8 cellular contexts compared by ENCODE assay signal in the genomic region with DNA sequence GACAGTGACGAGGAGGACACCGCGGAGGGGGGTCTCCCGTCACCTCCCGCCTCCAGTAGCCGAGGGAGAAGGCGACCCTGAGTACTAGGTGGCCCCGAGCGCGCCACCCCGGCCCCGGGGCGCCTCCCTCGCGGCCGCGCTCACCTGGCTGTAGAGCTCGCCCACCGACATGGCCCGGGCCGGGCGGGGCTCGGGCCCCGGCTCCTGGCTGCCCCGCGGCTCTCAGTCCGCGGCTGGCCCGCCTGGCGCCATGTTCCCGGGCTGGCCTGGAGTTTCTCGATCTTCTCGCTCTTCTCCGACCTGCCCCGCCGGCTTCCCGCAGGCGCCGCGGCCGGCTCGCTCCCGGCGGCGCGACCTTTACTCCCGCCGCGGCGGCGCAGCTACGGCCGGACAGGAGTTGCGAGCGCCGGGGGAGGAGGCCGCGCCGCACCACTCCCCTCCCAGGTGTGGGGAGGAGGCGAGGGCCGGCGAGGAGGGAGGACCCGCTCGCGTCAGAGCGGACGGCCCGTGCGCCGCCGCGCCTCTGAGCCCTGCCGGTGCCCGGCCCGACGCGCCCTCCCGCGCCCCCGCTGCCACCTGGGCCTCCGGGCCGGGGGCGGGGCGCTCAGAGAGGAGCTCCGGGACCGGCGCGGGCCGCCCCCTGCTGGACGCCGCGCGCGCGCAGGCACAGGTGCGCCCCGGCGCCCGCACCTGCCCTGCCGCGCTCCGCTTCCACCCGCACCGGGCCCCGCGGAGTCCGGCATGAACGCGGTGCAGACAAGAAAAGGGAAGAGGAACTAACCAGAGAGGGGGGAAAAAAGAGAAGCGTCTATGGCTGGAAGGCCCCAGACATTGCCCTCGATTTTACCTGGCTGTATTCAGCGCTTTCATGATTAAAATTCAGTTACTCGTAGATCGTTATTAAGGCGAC. TPM values are rescaled to one million over a fixed set of nuclear protein-coding genes. Genes with fewer than 3 reads are reported as not detected.
A peak's percentile ranks its signal among the peaks of the same experiment; 100 is the strongest.
DNase-seq lines count a peak whose midpoint lies in the region; ATAC-seq, FAIRE-seq and TF ChIP-seq lines count a peak whose summit lies in the region.

A gene (minus strand): TSS at position 525 of the 910 bp plus-strand sequence. CDS start 354 bp downstream, at position 171.

- H3K9me2 ChIP-seq in PC-3 (replicated peaks; ENCODE audit: low read length) = no peaks in the 10 kb centered on the region

- CTCF ChIA-PET in PC-3 (lab: Charles Lee) = interaction anchor here (0.6 to 1.5 kb wide), 5 partner anchors 8 to 361 kb away, joined by 3 to 5 read pairs (median 4); no protein-coding TSS in a partner anchor

- no peak for FAIRE-seq in H54 (lab: Jason Lieb, UNC)

- peaks cover 39% of the 10 kb centered on the region for H3K27me3 Mint-ChIP-seq in activated naive CD4-positive, alpha-beta T cell treated with anti-CD3 and anti-CD28 coated beads, Interleukin-2, amount 50 U/mL, for 24 hours

- 1 to 5% (median 1%) methylated on average over 44 to 115 of the region's 115 CpGs for WGBS in spleen, 5 donors

- peaks cover 13% of the 10 kb centered on the region; the same call in 1 of the 2 replicates for H3K4me1 ChIP-seq in PC-3 (ENCODE audit: insufficient read depth, low read length)
- no peaks in the 10 kb centered on the region for H3K4me1 ChIP-seq in iPS-15b (ENCODE audit: control insufficient read depth, insufficient read depth, low read length)
- H3K4me1 ChIP-seq in spleen = peaks cover 0 to 27% (median 20%) of the 10 kb centered on the region in 6 donors

- peak within 1 kb of the TSS; percentile 79 for H3K4me2 ChIP-seq in PC-3 (ENCODE audit: low read length)

- DNase-seq in AG08396 (ENCODE audit: low spot score) (peak; percentile 31), PC-3 (peak; percentile 69), spleen (peak; percentile 81), H54 (ENCODE audit: insufficient read length, low spot score) (no peak)

- TF ChIP-seq POLR2A in spleen (IDR thresholded peaks at IDR 0.05) = no peak
- no peak for TF ChIP-seq POLR2A in H54 (IDR thresholded peaks at IDR 0.05; ENCODE audit: low read depth, low read length)

- 0 out of 2 replicates have a peak within 1 kb of the TSS, but pooled peaks have one; percentile 13 for H3K27ac ChIP-seq in PC-3 (ENCODE audit: low read length)
- H3K27ac ChIP-seq in spleen = peak within 1 kb of the TSS in 1 of 8 donors; percentile 46

- no peak; the same call in 1 of the 2 replicates for TF ChIP-seq CTCF in PC-3 (conservative IDR thresholded peaks at IDR 0.05; ENCODE audit: low read depth, low read length)
- peak in 6 of 11 experiments; percentile 8 to 62 (median 44) for TF ChIP-seq CTCF in spleen (IDR thresholded peaks at IDR 0.05 in 8 of 11, conservative IDR thresholded peaks at IDR 0.05 in 3 of 11)

- ATAC-seq in GM19025 (IDR thresholded peaks at IDR 0.05; ENCODE audit: low read depth, unreplicated experiment) = peak; percentile 60
- peak; percentile 75 for ATAC-seq in HG03354 (IDR thresholded peaks at IDR 0.05; ENCODE audit: poor library complexity, severe bottlenecking, unreplicated experiment)
- peak; percentile 72 for ATAC-seq in PC-3

- H3K9ac ChIP-seq in PC-3 (ENCODE audit: low read length) = peak within 1 kb of the TSS; percentile 68
- H3K9ac ChIP-seq in iPS-15b (ENCODE audit: low read depth, low read length) = no peak within 1 kb of the TSS

- H3K27me3 ChIP-seq in PC-3 (ENCODE audit: low read length) (no peaks in the 10 kb centered on the region), iPS-15b (ENCODE audit: control insufficient read depth, insufficient read depth, low read length) (peaks cover 55% of the 10 kb centered on the region), spleen (replicated peaks in 1 of 7) (peaks cover 0 to 94% (median 48%) of the 10 kb centered on the region in 7 donors)

- no TSS peak for BruUV-seq in PC-3 (replicated peaks; lab: Mats Ljungman, UMichigan)

- peak within 1 kb of the TSS; percentile 71 for H3K4me3 ChIP-seq in PC-3 (ENCODE audit: low read length)
- H3K4me3 ChIP-seq in iPS-15b (ENCODE audit: low read depth, low read length) = peak within 1 kb of the TSS; percentile 73
- H3K4me3 ChIP-seq in spleen = peak within 1 kb of the TSS; percentile 32 to 82 (median 51)

- intact Hi-C loops in PC-3 (cut with micrococcal nuclease) = loop anchor here (1.0 to 5.0 kb wide), 2 partner anchors 84 to 98 kb away; no protein-coding TSS in a partner anchor
- intact Hi-C loops in spleen (cut with DNase I; ENCODE audit: low total_unique reads) = no loop called here

- no peaks in the 10 kb centered on the region for H3K9me3 Mint-ChIP-seq in activated naive CD4-positive, alpha-beta T cell treated with anti-CD3 and anti-CD28 coated beads, Interleukin-2, amount 50 U/mL, for 24 hours

- H3K36me3 Mint-ChIP-seq in activated naive CD4-positive, alpha-beta T cell treated with anti-CD3 and anti-CD28 coated beads, Interleukin-2, amount 50 U/mL, for 24 hours = peaks cover 2% of the 10 kb centered on the region

- no peak within 1 kb of the TSS for H3K27ac Mint-ChIP-seq in activated naive CD4-positive, alpha-beta T cell treated with anti-CD3 and anti-CD28 coated beads, Interleukin-2, amount 50 U/mL, for 24 hours

- POLR2A ChIA-PET in PC-3 (lab: Charles Lee; ENCODE audit: unreplicated experiment) = interaction anchor here (1.0 to 1.2 kb wide), 2 partner anchors 95 to 114 kb away, joined by 6 read pairs; no protein-coding TSS in a partner anchor

- H3K36me3 ChIP-seq in PC-3 (ENCODE audit: low read depth, low read length) (no peaks in the 10 kb centered on the region), iPS-15b (ENCODE audit: control insufficient read depth, insufficient read depth, low read length) (no peaks in the 10 kb centered on the region), spleen (no peaks in the 10 kb centered on the region)

- peaks cover 31% of the 10 kb centered on the region for H3K79me2 ChIP-seq in PC-3 (ENCODE audit: low read length)

- peak within 1 kb of the TSS; percentile 84 for H3K4me3 Mint-ChIP-seq in activated naive CD4-positive, alpha-beta T cell treated with anti-CD3 and anti-CD28 coated beads, Interleukin-2, amount 50 U/mL, for 24 hours

- no peaks in the 10 kb centered on the region for H3K9me3 ChIP-seq in PC-3 (ENCODE audit: low read length)
- no peaks in the 10 kb centered on the region for H3K9me3 ChIP-seq in iPS-15b (ENCODE audit: control insufficient read depth, insufficient read depth, low read length)
- no peaks in the 10 kb centered on the region for H3K9me3 ChIP-seq in spleen

- H4K20me1 ChIP-seq in PC-3 (ENCODE audit: low read length) = no peaks in the 10 kb centered on the region

- peak within 1 kb of the TSS; percentile 63 for H2AFZ ChIP-seq in PC-3 (ENCODE audit: low read length)

- no peaks in the 10 kb centered on the region for H3F3A ChIP-seq in PC-3 (ENCODE audit: low read length, unreplicated experiment)

- peaks cover 18% of the 10 kb centered on the region for H3K4me1 Mint-ChIP-seq in activated naive CD4-positive, alpha-beta T cell treated with anti-CD3 and anti-CD28 coated beads, Interleukin-2, amount 50 U/mL, for 24 hours

RNA-seq across cellular contexts. Expression of the gene that starts here (rescaled TPM):
- total RNA-seq in PC-3 (2014; rRNA removed) (10.4 and 10.7 TPM in 2 replicates), spleen (1 to 10 TPM in 5 of 7 donors, under 1 TPM in 2; 0.74 to 6.0 (median 3.3) TPM)
- polyA plus RNA-seq in spleen = 1 to 10 TPM; 1.4 to 1.7 (median 1.5) TPM
